Comparison of ENCODE assay signal across 1 cellular context in genomic region chrX:1389993-1390285, GRCh38.
TF ChIP-seq lines count a peak whose summit lies in the region.

No MANE protein-coding gene starts in this region.

TF ChIP-seq in GM23338, 12 proteins besides CTCF, POLR2A, EP300 and RAD21 (continued from another document):
- TF ChIP-seq ZNF462 (CRISPR knock-in tag; IDR thresholded peaks at IDR 0.05) (no peak), ZNF114 (CRISPR knock-in tag; IDR thresholded peaks at IDR 0.05) (no peak), STAT1 (IDR thresholded peaks at IDR 0.05; ENCODE audit: unreplicated experiment) (no peak), REST (IDR thresholded peaks at IDR 0.05; ENCODE audit: unreplicated experiment) (no peak), EZH2phosphoT487 (IDR thresholded peaks at IDR 0.05; ENCODE audit: unreplicated experiment) (no peak), JUNB (IDR thresholded peaks at IDR 0.05; ENCODE audit: unreplicated experiment) (no peak), POLR2AphosphoS5 (IDR thresholded peaks at IDR 0.05; ENCODE audit: low read depth) (no peak), ETS1 (IDR thresholded peaks at IDR 0.05) (no peak), ZNF331 (CRISPR knock-in tag; IDR thresholded peaks at IDR 0.05; ENCODE audit: low read depth) (no peak)
